1 cellular context compared by ENCODE assay signal in the genomic region with DNA sequence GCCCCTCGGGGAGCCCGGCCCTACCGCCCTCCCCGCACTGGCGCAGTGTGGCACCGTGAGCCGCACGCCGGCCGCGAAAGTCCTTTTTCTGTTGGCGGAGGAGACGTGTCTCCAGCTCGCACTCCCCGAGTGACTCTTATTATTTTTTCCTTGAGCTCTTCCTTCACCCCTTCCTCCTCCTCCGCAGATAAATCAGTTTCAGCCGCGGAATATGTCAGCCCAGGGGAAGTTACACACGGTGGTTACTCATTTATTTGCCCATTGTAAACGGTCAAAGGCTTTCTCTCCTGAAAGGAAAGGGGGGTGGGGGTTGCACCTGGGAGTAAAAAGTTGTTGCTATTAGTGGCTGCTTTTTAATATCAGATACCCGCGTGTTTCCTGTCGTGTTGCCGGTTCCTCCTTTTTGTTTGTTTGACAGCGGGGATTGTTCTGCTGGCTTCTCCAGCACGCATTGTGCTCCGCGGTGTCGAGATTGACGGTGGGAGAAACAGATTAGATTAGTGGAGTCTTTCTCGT.
TF ChIP-seq lines count a peak whose summit lies in the region.

No MANE protein-coding gene starts in this region.

TF ChIP-seq in HepG2, 621 proteins besides CTCF, POLR2A, EP300 and RAD21 (continued from another document and continues in another):
- TF ChIP-seq, protein P1, sequence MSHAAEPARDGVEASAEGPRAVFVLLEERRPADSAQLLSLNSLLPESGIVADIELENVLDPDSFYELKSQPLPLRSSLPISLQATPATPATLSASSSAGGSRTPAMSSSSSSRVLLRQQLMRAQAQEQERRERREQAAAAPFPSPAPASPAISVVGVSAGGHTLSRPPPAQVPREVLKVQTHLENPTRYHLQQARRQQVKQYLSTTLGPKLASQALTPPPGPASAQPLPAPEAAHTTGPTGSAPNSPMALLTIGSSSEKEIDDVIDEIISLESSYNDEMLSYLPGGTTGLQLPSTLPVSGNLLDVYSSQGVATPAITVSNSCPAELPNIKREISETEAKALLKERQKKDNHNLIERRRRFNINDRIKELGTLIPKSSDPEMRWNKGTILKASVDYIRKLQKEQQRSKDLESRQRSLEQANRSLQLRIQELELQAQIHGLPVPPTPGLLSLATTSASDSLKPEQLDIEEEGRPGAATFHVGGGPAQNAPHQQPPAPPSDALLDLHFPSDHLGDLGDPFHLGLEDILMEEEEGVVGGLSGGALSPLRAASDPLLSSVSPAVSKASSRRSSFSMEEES (CRISPR knock-in tag; IDR thresholded peaks at IDR 0.05) = no peak
- no peak for TF ChIP-seq CCDC6 (CRISPR knock-in tag; IDR thresholded peaks at IDR 0.05)
- TF ChIP-seq, protein P2, sequence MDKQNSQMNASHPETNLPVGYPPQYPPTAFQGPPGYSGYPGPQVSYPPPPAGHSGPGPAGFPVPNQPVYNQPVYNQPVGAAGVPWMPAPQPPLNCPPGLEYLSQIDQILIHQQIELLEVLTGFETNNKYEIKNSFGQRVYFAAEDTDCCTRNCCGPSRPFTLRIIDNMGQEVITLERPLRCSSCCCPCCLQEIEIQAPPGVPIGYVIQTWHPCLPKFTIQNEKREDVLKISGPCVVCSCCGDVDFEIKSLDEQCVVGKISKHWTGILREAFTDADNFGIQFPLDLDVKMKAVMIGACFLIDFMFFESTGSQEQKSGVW (CRISPR knock-in tag; IDR thresholded peaks at IDR 0.05; ENCODE audit: borderline replicate concordance) = no peak
- TF ChIP-seq, protein P3, sequence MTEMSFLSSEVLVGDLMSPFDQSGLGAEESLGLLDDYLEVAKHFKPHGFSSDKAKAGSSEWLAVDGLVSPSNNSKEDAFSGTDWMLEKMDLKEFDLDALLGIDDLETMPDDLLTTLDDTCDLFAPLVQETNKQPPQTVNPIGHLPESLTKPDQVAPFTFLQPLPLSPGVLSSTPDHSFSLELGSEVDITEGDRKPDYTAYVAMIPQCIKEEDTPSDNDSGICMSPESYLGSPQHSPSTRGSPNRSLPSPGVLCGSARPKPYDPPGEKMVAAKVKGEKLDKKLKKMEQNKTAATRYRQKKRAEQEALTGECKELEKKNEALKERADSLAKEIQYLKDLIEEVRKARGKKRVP (CRISPR knock-in tag; IDR thresholded peaks at IDR 0.05) = 0 out of 4 replicates have a peak, but pooled peaks of 1 of the 2 experiments have one; percentile 3
- TF ChIP-seq ZNF564 (CRISPR knock-in tag; IDR thresholded peaks at IDR 0.05) = no peak
- TF ChIP-seq ARHGAP35 (CRISPR knock-in tag; IDR thresholded peaks at IDR 0.05; ENCODE audit: borderline replicate concordance) = no peak
- TF ChIP-seq, protein P4, sequence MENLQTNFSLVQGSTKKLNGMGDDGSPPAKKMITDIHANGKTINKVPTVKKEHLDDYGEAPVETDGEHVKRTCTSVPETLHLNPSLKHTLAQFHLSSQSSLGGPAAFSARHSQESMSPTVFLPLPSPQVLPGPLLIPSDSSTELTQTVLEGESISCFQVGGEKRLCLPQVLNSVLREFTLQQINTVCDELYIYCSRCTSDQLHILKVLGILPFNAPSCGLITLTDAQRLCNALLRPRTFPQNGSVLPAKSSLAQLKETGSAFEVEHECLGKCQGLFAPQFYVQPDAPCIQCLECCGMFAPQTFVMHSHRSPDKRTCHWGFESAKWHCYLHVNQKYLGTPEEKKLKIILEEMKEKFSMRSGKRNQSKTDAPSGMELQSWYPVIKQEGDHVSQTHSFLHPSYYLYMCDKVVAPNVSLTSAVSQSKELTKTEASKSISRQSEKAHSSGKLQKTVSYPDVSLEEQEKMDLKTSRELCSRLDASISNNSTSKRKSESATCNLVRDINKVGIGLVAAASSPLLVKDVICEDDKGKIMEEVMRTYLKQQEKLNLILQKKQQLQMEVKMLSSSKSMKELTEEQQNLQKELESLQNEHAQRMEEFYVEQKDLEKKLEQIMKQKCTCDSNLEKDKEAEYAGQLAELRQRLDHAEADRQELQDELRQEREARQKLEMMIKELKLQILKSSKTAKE (CRISPR knock-in tag; IDR thresholded peaks at IDR 0.05; ENCODE audit: borderline replicate concordance) = no peak
- TF ChIP-seq, protein P5, sequence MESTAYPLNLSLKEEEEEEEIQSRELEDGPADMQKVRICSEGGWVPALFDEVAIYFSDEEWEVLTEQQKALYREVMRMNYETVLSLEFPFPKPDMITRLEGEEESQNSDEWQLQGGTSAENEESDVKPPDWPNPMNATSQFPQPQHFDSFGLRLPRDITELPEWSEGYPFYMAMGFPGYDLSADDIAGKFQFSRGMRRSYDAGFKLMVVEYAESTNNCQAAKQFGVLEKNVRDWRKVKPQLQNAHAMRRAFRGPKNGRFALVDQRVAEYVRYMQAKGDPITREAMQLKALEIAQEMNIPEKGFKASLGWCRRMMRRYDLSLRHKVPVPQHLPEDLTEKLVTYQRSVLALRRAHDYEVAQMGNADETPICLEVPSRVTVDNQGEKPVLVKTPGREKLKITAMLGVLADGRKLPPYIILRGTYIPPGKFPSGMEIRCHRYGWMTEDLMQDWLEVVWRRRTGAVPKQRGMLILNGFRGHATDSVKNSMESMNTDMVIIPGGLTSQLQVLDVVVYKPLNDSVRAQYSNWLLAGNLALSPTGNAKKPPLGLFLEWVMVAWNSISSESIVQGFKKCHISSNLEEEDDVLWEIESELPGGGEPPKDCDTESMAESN (CRISPR knock-in tag; conservative IDR thresholded peaks at IDR 0.05) = peak; percentile 32; the same call in 1 of the 2 replicates
- TF ChIP-seq ONECUT2 (CRISPR knock-in tag; IDR thresholded peaks at IDR 0.05) = no peak
- no peak for TF ChIP-seq HDAC2 (CRISPR knock-in tag; IDR thresholded peaks at IDR 0.05)
- TF ChIP-seq, protein P6, sequence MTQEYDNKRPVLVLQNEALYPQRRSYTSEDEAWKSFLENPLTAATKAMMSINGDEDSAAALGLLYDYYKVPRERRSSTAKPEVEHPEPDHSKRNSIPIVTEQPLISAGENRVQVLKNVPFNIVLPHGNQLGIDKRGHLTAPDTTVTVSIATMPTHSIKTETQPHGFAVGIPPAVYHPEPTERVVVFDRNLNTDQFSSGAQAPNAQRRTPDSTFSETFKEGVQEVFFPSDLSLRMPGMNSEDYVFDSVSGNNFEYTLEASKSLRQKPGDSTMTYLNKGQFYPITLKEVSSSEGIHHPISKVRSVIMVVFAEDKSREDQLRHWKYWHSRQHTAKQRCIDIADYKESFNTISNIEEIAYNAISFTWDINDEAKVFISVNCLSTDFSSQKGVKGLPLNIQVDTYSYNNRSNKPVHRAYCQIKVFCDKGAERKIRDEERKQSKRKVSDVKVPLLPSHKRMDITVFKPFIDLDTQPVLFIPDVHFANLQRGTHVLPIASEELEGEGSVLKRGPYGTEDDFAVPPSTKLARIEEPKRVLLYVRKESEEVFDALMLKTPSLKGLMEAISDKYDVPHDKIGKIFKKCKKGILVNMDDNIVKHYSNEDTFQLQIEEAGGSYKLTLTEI (CRISPR knock-in tag; conservative IDR thresholded peaks at IDR 0.05) = no peak
- no peak; the same call in 1 of the 2 replicates for TF ChIP-seq GATAD2A (CRISPR knock-in tag; IDR thresholded peaks at IDR 0.05)
- peak; percentile 40; the same call in 1 of the 2 replicates for TF ChIP-seq TARDBP (CRISPR knock-in tag; IDR thresholded peaks at IDR 0.05)
- TF ChIP-seq, protein P7, sequence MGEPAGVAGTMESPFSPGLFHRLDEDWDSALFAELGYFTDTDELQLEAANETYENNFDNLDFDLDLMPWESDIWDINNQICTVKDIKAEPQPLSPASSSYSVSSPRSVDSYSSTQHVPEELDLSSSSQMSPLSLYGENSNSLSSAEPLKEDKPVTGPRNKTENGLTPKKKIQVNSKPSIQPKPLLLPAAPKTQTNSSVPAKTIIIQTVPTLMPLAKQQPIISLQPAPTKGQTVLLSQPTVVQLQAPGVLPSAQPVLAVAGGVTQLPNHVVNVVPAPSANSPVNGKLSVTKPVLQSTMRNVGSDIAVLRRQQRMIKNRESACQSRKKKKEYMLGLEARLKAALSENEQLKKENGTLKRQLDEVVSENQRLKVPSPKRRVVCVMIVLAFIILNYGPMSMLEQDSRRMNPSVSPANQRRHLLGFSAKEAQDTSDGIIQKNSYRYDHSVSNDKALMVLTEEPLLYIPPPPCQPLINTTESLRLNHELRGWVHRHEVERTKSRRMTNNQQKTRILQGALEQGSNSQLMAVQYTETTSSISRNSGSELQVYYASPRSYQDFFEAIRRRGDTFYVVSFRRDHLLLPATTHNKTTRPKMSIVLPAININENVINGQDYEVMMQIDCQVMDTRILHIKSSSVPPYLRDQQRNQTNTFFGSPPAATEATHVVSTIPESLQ (CRISPR knock-in tag; conservative IDR thresholded peaks at IDR 0.05) = no peak
- TF ChIP-seq, protein P8, sequence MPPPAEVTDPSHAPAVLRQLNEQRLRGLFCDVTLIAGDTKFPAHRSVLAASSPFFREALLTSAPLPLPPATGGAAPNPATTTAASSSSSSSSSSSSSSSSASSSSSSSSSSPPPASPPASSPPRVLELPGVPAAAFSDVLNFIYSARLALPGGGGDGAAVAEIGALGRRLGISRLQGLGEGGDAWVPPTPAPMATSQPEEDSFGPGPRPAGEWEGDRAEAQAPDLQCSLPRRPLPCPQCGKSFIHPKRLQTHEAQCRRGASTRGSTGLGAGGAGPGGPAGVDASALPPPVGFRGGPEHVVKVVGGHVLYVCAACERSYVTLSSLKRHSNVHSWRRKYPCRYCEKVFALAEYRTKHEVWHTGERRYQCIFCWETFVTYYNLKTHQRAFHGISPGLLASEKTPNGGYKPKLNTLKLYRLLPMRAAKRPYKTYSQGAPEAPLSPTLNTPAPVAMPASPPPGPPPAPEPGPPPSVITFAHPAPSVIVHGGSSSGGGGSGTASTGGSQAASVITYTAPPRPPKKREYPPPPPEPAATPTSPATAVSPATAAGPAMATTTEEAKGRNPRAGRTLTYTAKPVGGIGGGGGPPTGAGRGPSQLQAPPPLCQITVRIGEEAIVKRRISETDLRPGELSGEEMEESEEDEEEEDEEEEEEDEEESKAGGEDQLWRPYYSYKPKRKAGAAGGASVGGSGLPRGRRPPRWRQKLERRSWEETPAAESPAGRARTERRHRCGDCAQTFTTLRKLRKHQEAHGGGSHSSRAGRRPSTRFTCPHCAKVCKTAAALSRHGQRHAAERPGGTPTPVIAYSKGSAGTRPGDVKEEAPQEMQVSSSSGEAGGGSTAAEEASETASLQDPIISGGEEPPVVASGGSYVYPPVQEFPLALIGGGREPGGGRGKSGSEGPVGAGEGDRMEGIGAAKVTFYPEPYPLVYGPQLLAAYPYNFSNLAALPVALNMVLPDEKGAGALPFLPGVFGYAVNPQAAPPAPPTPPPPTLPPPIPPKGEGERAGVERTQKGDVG (CRISPR knock-in tag; IDR thresholded peaks at IDR 0.05; ENCODE audit: borderline replicate concordance) = no peak
- no peak for TF ChIP-seq ZNF879 (CRISPR knock-in tag; IDR thresholded peaks at IDR 0.05)
- TF ChIP-seq, protein P9, sequence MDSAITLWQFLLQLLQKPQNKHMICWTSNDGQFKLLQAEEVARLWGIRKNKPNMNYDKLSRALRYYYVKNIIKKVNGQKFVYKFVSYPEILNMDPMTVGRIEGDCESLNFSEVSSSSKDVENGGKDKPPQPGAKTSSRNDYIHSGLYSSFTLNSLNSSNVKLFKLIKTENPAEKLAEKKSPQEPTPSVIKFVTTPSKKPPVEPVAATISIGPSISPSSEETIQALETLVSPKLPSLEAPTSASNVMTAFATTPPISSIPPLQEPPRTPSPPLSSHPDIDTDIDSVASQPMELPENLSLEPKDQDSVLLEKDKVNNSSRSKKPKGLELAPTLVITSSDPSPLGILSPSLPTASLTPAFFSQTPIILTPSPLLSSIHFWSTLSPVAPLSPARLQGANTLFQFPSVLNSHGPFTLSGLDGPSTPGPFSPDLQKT (CRISPR knock-in tag; IDR thresholded peaks at IDR 0.05; ENCODE audit: borderline replicate concordance) = no peak
- TF ChIP-seq, protein P10, sequence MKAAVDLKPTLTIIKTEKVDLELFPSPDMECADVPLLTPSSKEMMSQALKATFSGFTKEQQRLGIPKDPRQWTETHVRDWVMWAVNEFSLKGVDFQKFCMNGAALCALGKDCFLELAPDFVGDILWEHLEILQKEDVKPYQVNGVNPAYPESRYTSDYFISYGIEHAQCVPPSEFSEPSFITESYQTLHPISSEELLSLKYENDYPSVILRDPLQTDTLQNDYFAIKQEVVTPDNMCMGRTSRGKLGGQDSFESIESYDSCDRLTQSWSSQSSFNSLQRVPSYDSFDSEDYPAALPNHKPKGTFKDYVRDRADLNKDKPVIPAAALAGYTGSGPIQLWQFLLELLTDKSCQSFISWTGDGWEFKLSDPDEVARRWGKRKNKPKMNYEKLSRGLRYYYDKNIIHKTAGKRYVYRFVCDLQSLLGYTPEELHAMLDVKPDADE (CRISPR knock-in tag; IDR thresholded peaks at IDR 0.05) = no peak
- TF ChIP-seq, protein P11, sequence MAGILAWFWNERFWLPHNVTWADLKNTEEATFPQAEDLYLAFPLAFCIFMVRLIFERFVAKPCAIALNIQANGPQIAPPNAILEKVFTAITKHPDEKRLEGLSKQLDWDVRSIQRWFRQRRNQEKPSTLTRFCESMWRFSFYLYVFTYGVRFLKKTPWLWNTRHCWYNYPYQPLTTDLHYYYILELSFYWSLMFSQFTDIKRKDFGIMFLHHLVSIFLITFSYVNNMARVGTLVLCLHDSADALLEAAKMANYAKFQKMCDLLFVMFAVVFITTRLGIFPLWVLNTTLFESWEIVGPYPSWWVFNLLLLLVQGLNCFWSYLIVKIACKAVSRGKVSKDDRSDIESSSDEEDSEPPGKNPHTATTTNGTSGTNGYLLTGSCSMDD (CRISPR knock-in tag; IDR thresholded peaks at IDR 0.05) = no peak
- no peak for TF ChIP-seq KLF11 (CRISPR knock-in tag; IDR thresholded peaks at IDR 0.05)
- TF ChIP-seq NKX3-1 (CRISPR knock-in tag; IDR thresholded peaks at IDR 0.05) = no peak
- TF ChIP-seq, protein P12, sequence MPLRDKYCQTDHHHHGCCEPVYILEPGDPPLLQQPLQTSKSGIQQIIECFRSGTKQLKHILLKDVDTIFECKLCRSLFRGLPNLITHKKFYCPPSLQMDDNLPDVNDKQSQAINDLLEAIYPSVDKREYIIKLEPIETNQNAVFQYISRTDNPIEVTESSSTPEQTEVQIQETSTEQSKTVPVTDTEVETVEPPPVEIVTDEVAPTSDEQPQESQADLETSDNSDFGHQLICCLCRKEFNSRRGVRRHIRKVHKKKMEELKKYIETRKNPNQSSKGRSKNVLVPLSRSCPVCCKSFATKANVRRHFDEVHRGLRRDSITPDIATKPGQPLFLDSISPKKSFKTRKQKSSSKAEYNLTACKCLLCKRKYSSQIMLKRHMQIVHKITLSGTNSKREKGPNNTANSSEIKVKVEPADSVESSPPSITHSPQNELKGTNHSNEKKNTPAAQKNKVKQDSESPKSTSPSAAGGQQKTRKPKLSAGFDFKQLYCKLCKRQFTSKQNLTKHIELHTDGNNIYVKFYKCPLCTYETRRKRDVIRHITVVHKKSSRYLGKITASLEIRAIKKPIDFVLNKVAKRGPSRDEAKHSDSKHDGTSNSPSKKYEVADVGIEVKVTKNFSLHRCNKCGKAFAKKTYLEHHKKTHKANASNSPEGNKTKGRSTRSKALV (CRISPR knock-in tag; IDR thresholded peaks at IDR 0.05) = no peak
- TF ChIP-seq, protein P13, sequence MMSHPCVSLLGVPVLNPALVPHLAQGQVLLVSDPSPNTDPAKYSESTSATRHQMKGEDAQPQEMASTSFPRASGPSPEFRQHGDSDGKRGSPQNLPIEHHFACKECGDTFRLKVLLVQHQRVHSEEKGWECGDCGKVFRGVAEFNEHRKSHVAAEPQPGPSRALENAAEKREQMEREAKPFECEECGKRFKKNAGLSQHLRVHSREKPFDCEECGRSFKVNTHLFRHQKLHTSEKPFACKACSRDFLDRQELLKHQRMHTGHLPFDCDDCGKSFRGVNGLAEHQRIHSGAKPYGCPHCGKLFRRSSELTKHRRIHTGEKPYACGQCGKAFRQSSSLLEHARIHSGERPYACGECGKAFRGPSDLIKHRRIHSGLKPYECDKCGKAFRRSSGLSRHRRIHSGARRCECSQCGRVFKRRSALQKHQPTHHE (CRISPR knock-in tag; IDR thresholded peaks at IDR 0.05; ENCODE audit: borderline replicate concordance) = no peak
- TF ChIP-seq NFKBIZ (CRISPR knock-in tag; IDR thresholded peaks at IDR 0.05) = no peak
- TF ChIP-seq ZNF121 (CRISPR knock-in tag; IDR thresholded peaks at IDR 0.05) = no peak
- no peak for TF ChIP-seq RFXAP (CRISPR knock-in tag; IDR thresholded peaks at IDR 0.05; ENCODE audit: borderline replicate concordance)
- TF ChIP-seq KDM6A (CRISPR knock-in tag; IDR thresholded peaks at IDR 0.05; ENCODE audit: low read depth) = no peak
- peak; percentile 42; the same call in 1 of the 2 replicates for TF ChIP-seq GFI1 (CRISPR knock-in tag; IDR thresholded peaks at IDR 0.05; ENCODE audit: borderline replicate concordance)
